ENCODE assay signal across 29 cellular contexts in genomic region chr4:8089862-8090261, GRCh38.
DNase-seq lines count a peak whose midpoint lies in the region; ATAC-seq and TF ChIP-seq lines count a peak whose summit lies in the region.
"Had no signal": no experiment of that assay in that cellular context is flagged by ENCODE, and none has a peak within 500 bp of the region (broad histone marks: within the 10 kb centered on the region; RNA-seq: fewer than 3 reads in every experiment).

No MANE protein-coding gene starts in this region.

- H2BK12ac ChIP-seq in neuronal stem cell (ENCODE audit: low read length) = no peak overlapping the region

- no peak overlapping the region for H4K8ac ChIP-seq in neuronal stem cell (ENCODE audit: low read depth, low read length)

- no peak overlapping the region for H2AFZ ChIP-seq in neuronal stem cell (ENCODE audit: low read length)

- no peaks in the 10 kb centered on the region for H3K36me3 ChIP-seq in neuronal stem cell (replicated peaks in 1 of 2; ENCODE audit: control insufficient read depth in 2 of 2, insufficient read depth in 2 of 2, low read length in 2 of 2)
- H3K36me3 ChIP-seq in H7 (replicated peaks; ENCODE audit: control insufficient read depth, insufficient read depth, low read length) = no peaks in the 10 kb centered on the region
- H3K36me3 ChIP-seq: heart left ventricle, right lobe of liver, tibial artery had no signal

- H3K4me1 ChIP-seq in neuronal stem cell (ENCODE audit: control insufficient read depth in 2 of 2, insufficient read depth in 1 of 2, low read depth in 1 of 2, low read length in 2 of 2) = peaks cover 0 to 4% of the 10 kb centered on the region in 2 donors
- H3K4me1 ChIP-seq: right lobe of liver, tibial artery had no signal

- H3K23ac ChIP-seq in neuronal stem cell (ENCODE audit: low read depth, low read length, poor library complexity) = no peak overlapping the region

- H3K27ac Mint-ChIP-seq in activated CD4-positive, alpha-beta T cell treated with anti-CD3 and anti-CD28 coated beads for 36 hours = no peak overlapping the region
- H3K27ac Mint-ChIP-seq in natural killer cell treated with Interleukin-12 subunit alpha and Interleukin-12 subunit beta and Interleukin-15 and Interleukin-18, amount 100 ng/mL, for 72 hours = no peak overlapping the region
- no peak overlapping the region for H3K27ac Mint-ChIP-seq in natural killer cell
- H3K27ac Mint-ChIP-seq: activated naive CD8-positive, alpha-beta T cell treated with anti-CD3 and anti-CD28 coated beads, Interleukin-2, amount 50 U/mL, for 24 hours; effector memory CD8-positive, alpha-beta T cell; H9 had no signal

- no peak overlapping the region for H3K4me3 Mint-ChIP-seq in activated CD4-positive, alpha-beta T cell treated with anti-CD3 and anti-CD28 coated beads for 36 hours
- no peak overlapping the region for H3K4me3 Mint-ChIP-seq in natural killer cell treated with Interleukin-12 subunit alpha and Interleukin-12 subunit beta and Interleukin-15 and Interleukin-18, amount 100 ng/mL, for 72 hours
- H3K4me3 Mint-ChIP-seq in natural killer cell = no peak overlapping the region
- H3K4me3 Mint-ChIP-seq: activated naive CD8-positive, alpha-beta T cell treated with anti-CD3 and anti-CD28 coated beads, Interleukin-2, amount 50 U/mL, for 24 hours; effector memory CD8-positive, alpha-beta T cell; H9; neural crest cell had no signal

- no peaks in the 10 kb centered on the region for H3K79me1 ChIP-seq in neuronal stem cell (ENCODE audit: low read depth, low read length)

- no peak overlapping the region for H3K4me2 ChIP-seq in neuronal stem cell (ENCODE audit: insufficient read depth, low read length, poor library complexity, severe bottlenecking)
- H3K4me2 ChIP-seq: KMS-11 had no signal

- no peak overlapping the region for H4K91ac ChIP-seq in neuronal stem cell (ENCODE audit: low read depth, low read length, poor library complexity)

- H3K9me3 ChIP-seq in neuronal stem cell (replicated peaks in 1 of 2; ENCODE audit: control insufficient read depth in 2 of 2, insufficient read depth in 1 of 2, low read depth in 1 of 2, low read length in 2 of 2) = peaks cover 0 to 4% of the 10 kb centered on the region in 2 donors

- no peaks in the 10 kb centered on the region for H3K27me3 Mint-ChIP-seq in activated CD4-positive, alpha-beta T cell treated with anti-CD3 and anti-CD28 coated beads for 36 hours
- no peaks in the 10 kb centered on the region for H3K27me3 Mint-ChIP-seq in natural killer cell treated with Interleukin-12 subunit alpha and Interleukin-12 subunit beta and Interleukin-15 and Interleukin-18, amount 100 ng/mL, for 72 hours
- H3K27me3 Mint-ChIP-seq in natural killer cell (ENCODE audit: low read depth in 2 of 2) = no peaks in the 10 kb centered on the region
- H3K27me3 Mint-ChIP-seq: activated naive CD8-positive, alpha-beta T cell treated with anti-CD3 and anti-CD28 coated beads, Interleukin-2, amount 50 U/mL, for 24 hours; effector memory CD8-positive, alpha-beta T cell had no signal

- peak overlapping the region; percentile 45 for H2AK5ac ChIP-seq in neuronal stem cell (ENCODE audit: low read depth, low read length)

- peak; percentile 11 for DNase-seq in activated CD4-positive, alpha-beta T cell treated with anti-CD3 and anti-CD28 coated beads for 36 hours
- no peak for DNase-seq in activated CD4-positive, alpha-beta T cell treated with anti-CD3 and anti-CD28 coated beads, Interleukin-2, amount 50 U/mL, for 4 hours
- no peak for DNase-seq in natural killer cell treated with Interleukin-12 subunit alpha and Interleukin-12 subunit beta and Interleukin-15 and Interleukin-18, amount 100 ng/mL, for 72 hours (ENCODE audit: low spot score)
- DNase-seq in natural killer cell = no peak
- DNase-seq in neuronal stem cell (ENCODE audit: low spot score) = no peak
- DNase-seq in H7 = no peak
- DNase-seq in GM13977 (ENCODE audit: low spot score) = no peak
- DNase-seq in T-helper 2 cell = no peak
- DNase-seq: activated CD4-positive, alpha-beta T cell treated with anti-CD3 and anti-CD28 coated beads for 1 hour; activated effector memory CD4-positive, alpha-beta T cell treated with anti-CD3 and anti-CD28 coated beads, Interleukin-2, amount 50 U/mL, for 16 hours; activated T-cell treated with anti-CD3 and anti-CD28 coated beads, Interleukin-2, amount 50 U/mL, for 1 hour; C1 segment of cervical spinal cord; central memory CD4-positive, alpha-beta T cell; effector memory CD8-positive, alpha-beta T cell; H9; MM.1S; NCI-H1105 treated with DMSO at 0.1 percent for 48 hours; NCI-H1930; NCI-H526; OCI-M1; SHP77; tibial artery had no signal

- peaks cover 4% of the 10 kb centered on the region for H3K36me3 Mint-ChIP-seq in activated CD4-positive, alpha-beta T cell treated with anti-CD3 and anti-CD28 coated beads for 36 hours (ENCODE audit: low read depth)
- H3K36me3 Mint-ChIP-seq in natural killer cell treated with Interleukin-12 subunit alpha and Interleukin-12 subunit beta and Interleukin-15 and Interleukin-18, amount 100 ng/mL, for 72 hours = peaks cover 15% of the 10 kb centered on the region
- H3K36me3 Mint-ChIP-seq in natural killer cell = peaks cover 9% of the 10 kb centered on the region

- CTCF ChIA-PET in activated CD4-positive, alpha-beta T cell treated with anti-CD3 and anti-CD28 coated beads for 36 hours (lab: Charles Lee) = no interaction called here

- peaks cover 13% of the 10 kb centered on the region for H3K9me3 Mint-ChIP-seq in activated CD4-positive, alpha-beta T cell treated with anti-CD3 and anti-CD28 coated beads for 36 hours (ENCODE audit: low read depth)
- H3K9me3 Mint-ChIP-seq in natural killer cell treated with Interleukin-12 subunit alpha and Interleukin-12 subunit beta and Interleukin-15 and Interleukin-18, amount 100 ng/mL, for 72 hours = peaks cover 5% of the 10 kb centered on the region
- peaks cover 0 to 10% of the 10 kb centered on the region in 2 donors for H3K9me3 Mint-ChIP-seq in natural killer cell

- H3K4me1 Mint-ChIP-seq in activated CD4-positive, alpha-beta T cell treated with anti-CD3 and anti-CD28 coated beads for 36 hours = no peaks in the 10 kb centered on the region
- H3K4me1 Mint-ChIP-seq in natural killer cell treated with Interleukin-12 subunit alpha and Interleukin-12 subunit beta and Interleukin-15 and Interleukin-18, amount 100 ng/mL, for 72 hours (ENCODE audit: low read depth in 2 of 2) = no peaks in the 10 kb centered on the region
- no peaks in the 10 kb centered on the region for H3K4me1 Mint-ChIP-seq in natural killer cell

- no peak overlapping the region for H3K9ac ChIP-seq in neuronal stem cell (ENCODE audit: low read depth, low read length, poor library complexity)
- H3K9ac ChIP-seq: KMS-11 had no signal

- peak overlapping the region; percentile 7 for H3K4ac ChIP-seq in neuronal stem cell (ENCODE audit: low read length)

- ATAC-seq in activated CD4-positive, alpha-beta T cell treated with anti-CD3 and anti-CD28 coated beads for 36 hours = peak; percentile 17
- ATAC-seq in natural killer cell treated with Interleukin-12 subunit alpha and Interleukin-12 subunit beta and Interleukin-15 and Interleukin-18, amount 100 ng/mL, for 72 hours = peak; percentile 35 to 53
- no peak for ATAC-seq in natural killer cell

- no CpG with 5 or more reads among the region's 7 CpGs for WGBS in neuronal stem cell (ENCODE audit: extremely low coverage in 2 of 2, insufficient read length in 2 of 2, insufficient replicate concordance in 1 of 2), 2 donors

- H3K4me3 ChIP-seq in neuronal stem cell (ENCODE audit: low read length in 2 of 2) (no peak overlapping the region), H7 (ENCODE audit: insufficient read depth, low read depth, low read length) (no peak overlapping the region)
- H3K4me3 ChIP-seq: heart left ventricle, lung, right lobe of liver, tibial artery had no signal

- H3K14ac ChIP-seq in neuronal stem cell (ENCODE audit: low read length) = no peak overlapping the region

- POLR2A ChIA-PET in activated CD4-positive, alpha-beta T cell treated with anti-CD3 and anti-CD28 coated beads for 36 hours (lab: Charles Lee) = no interaction called here

- intact Hi-C loops in activated CD4-positive, alpha-beta T cell treated with anti-CD3 and anti-CD28 coated beads for 36 hours (cut with DNase I, micrococcal nuclease) = no loop called here
- intact Hi-C loops in natural killer cell (cut with micrococcal nuclease) = no loop called here

- H2BK5ac ChIP-seq in neuronal stem cell (ENCODE audit: low read length) = no peak overlapping the region

- no peak overlapping the region for H3K27ac ChIP-seq in neuronal stem cell (replicated peaks; ENCODE audit: low read length)
- H3K27ac ChIP-seq: 22Rv1, KMS-11, right lobe of liver, tibial artery had no signal

- H3K27me3 ChIP-seq in neuronal stem cell (ENCODE audit: control insufficient read depth in 3 of 3, insufficient read depth in 3 of 3, low read depth in 1 of 3, low read length in 3 of 3) (peaks cover 0 to 4% (median 0%) of the 10 kb centered on the region in 3 experiments), H7 (ENCODE audit: control insufficient read depth, insufficient read depth, low read length) (no peaks in the 10 kb centered on the region)
- H3K27me3 ChIP-seq: heart left ventricle, right lobe of liver, tibial artery had no signal

- peak overlapping the region; percentile 37 for H2BK15ac ChIP-seq in neuronal stem cell (ENCODE audit: low read length)

- TF ChIP-seq CTCF in natural killer cell (IDR thresholded peaks at IDR 0.05) = no peak
- no peak for TF ChIP-seq CTCF in GM13977 (IDR thresholded peaks at IDR 0.05; ENCODE audit: extremely low read depth, insufficient read depth, missing control alignments)

- peak overlapping the region; percentile 22 for H3K18ac ChIP-seq in neuronal stem cell (ENCODE audit: low read length)

- in situ Hi-C loops in GM13977 (cut with MboI; ENCODE audit: low pct_unique_long_range_greater_than_20kb, low sequenced_read_pairs, unreplicated experiment) = no loop called here

- no peak overlapping the region for H2BK120ac ChIP-seq in neuronal stem cell (ENCODE audit: low read depth, low read length)

Comparison
In these comparisons a context has a peak if more than half of its experiments do, and no peak if none do; other contexts are left out.
1. ATAC-seq: peak in activated CD4-positive, alpha-beta T cell treated with anti-CD3 and anti-CD28 coated beads for 36 hours (single experiment) and natural killer cell treated with Interleukin-12 subunit alpha and Interleukin-12 subunit beta and Interleukin-15 and Interleukin-18, amount 100 ng/mL, for 72 hours (2 of 2); none in natural killer cell (0 of 3).